8 cellular contexts compared by ENCODE assay signal in genomic region chr11:47412152-47412746, GRCh38. TPM values are rescaled to one million over a fixed set of nuclear protein-coding genes. Genes with fewer than 3 reads are reported as not detected.
A peak's percentile ranks its signal among the peaks of the same experiment; 100 is the strongest.
DNase-seq lines count a peak whose midpoint lies in the region; ATAC-seq and TF ChIP-seq lines count a peak whose summit lies in the region.

No MANE protein-coding gene starts in this region.

- H3K27ac ChIP-seq in gastroesophageal sphincter, result peak overlapping the region in 3 of 4 donors; percentile 94 to 96 (median 95)

- ATAC-seq in gastroesophageal sphincter, result no peak

- peak; percentile 61 for DNase-seq in DMS 273 (lab: John Stamatoyannopoulos, UW; ENCODE audit: unreplicated experiment)
- no peak for DNase-seq in DMS 273 treated with DMSO at 0.1 percent for 48 hours (lab: John Stamatoyannopoulos, UW)
- DNase-seq in M059J (ENCODE audit: low read depth), result peak; percentile 38
- peak; percentile 62 for DNase-seq in activated T-cell treated with anti-CD3 and anti-CD28 coated beads for 48 hours (ENCODE audit: low read depth)
- DNase-seq in stimulated activated CD4-positive, alpha-beta T cell treated with anti-CD3 and anti-CD28 coated beads, Interleukin-15, amount 100 ng/mL, for 24 hours, result peak; percentile 75
- DNase-seq in NCI-H187 (lab: John Stamatoyannopoulos, UW), result no peak
- no peak for DNase-seq in DMS79 (lab: John Stamatoyannopoulos, UW)

- no peak for TF ChIP-seq EP300 in gastroesophageal sphincter (IDR thresholded peaks at IDR 0.05)

- peaks cover 7 to 86% (median 62%) of the 10 kb centered on the region in 3 donors for H3K4me1 ChIP-seq in gastroesophageal sphincter

- H3K9me3 ChIP-seq in gastroesophageal sphincter, result no peaks in the 10 kb centered on the region

- peaks cover 0 to 60% of the 10 kb centered on the region in 2 donors for H3K36me3 ChIP-seq in gastroesophageal sphincter

- H3K27me3 ChIP-seq in gastroesophageal sphincter, result no peaks in the 10 kb centered on the region

- peak in 3 of 4 experiments; percentile 51 to 70 (median 63) for TF ChIP-seq CTCF in gastroesophageal sphincter (IDR thresholded peaks at IDR 0.05)

- TF ChIP-seq POLR2A in gastroesophageal sphincter (IDR thresholded peaks at IDR 0.05), result no peak

- WGBS in gastroesophageal sphincter (ENCODE audit: low coverage in 1 of 2), 2 donors, result no CpG with 5 or more reads among the region's 4 CpGs

- no peak overlapping the region for H3K4me3 ChIP-seq in gastroesophageal sphincter

RNA-seq across cellular contexts. Expression of gene SLC39A13, which starts 3.9 kb away (rescaled TPM):
- total RNA-seq in M059J (2014; rRNA removed; shearing (Covaris generic)), result 23.2 and 43.9 TPM in 2 replicates
- total RNA-seq in gastroesophageal sphincter, result 100 to 1,000 TPM in 1 of 4 donors, 10 to 100 TPM in 3; 68.8 to 218 (median 78.9) TPM

RNA-seq across cellular contexts. Expression of gene PSMC3, which starts 14.0 kb away (rescaled TPM):
- total RNA-seq in M059J (2014; rRNA removed; shearing (Covaris generic)), result 283 and 294 TPM in 2 replicates
- total RNA-seq in gastroesophageal sphincter, result 100 to 1,000 TPM; 169 to 194 (median 179) TPM

RNA-seq across cellular contexts. Expression of gene SPI1, which starts 33.9 kb away (rescaled TPM):
- total RNA-seq in M059J (2014; rRNA removed; shearing (Covaris generic)), result not detected in 2 replicates
- total RNA-seq in gastroesophageal sphincter, result 10 to 100 TPM in 3 of 4 donors, 1 to 10 TPM in 1; 4.2 to 32.4 (median 14.7) TPM

RNA-seq across cellular contexts. Expression of gene RAPSN, which starts 36.7 kb away (rescaled TPM):
- not detected in 2 replicates for total RNA-seq in M059J (2014; rRNA removed; shearing (Covaris generic))
- total RNA-seq in gastroesophageal sphincter, result under 1 TPM in 2 of 4 donors, not detected in 2; 0.23 to 0.27 TPM

RNA-seq across cellular contexts. Expression of gene MYBPC3, which starts 59.7 kb away (rescaled TPM):
- total RNA-seq in M059J (2014; rRNA removed; shearing (Covaris generic)), result not detected in 2 replicates
- total RNA-seq in gastroesophageal sphincter, result under 1 TPM in 2 of 4 donors, not detected in 2; 0.12 to 0.13 TPM

Comparison
In these comparisons a context has a peak if more than half of its experiments do, and no peak if none do; other contexts are left out.
1. DNase-seq: peak in DMS 273 (single experiment), M059J (single experiment), activated T-cell treated with anti-CD3 and anti-CD28 coated beads for 48 hours (single experiment) and stimulated activated CD4-positive, alpha-beta T cell treated with anti-CD3 and anti-CD28 coated beads, Interleukin-15, amount 100 ng/mL, for 24 hours (single experiment); none in DMS 273 treated with DMSO at 0.1 percent for 48 hours (single experiment), NCI-H187 (0 of 2) and DMS79 (single experiment).